In genomic region chr2:6314218-6314855, GRCh38 we compare ENCODE assay signal across 16 cellular contexts.
A peak's percentile ranks its signal among the peaks of the same experiment; 100 is the strongest.
DNase-seq lines count a peak whose midpoint lies in the region; ATAC-seq, FAIRE-seq and TF ChIP-seq lines count a peak whose summit lies in the region.
"Had no signal": no experiment of that assay in that cellular context is flagged by ENCODE, and none has a peak within 500 bp of the region (broad histone marks: within the 10 kb centered on the region; RNA-seq: fewer than 3 reads in every experiment).

No MANE protein-coding gene starts in this region.

- H3K9me3 Mint-ChIP-seq in astrocyte (ENCODE audit: unreplicated experiment), result no peaks in the 10 kb centered on the region
- peaks cover 2 to 10% (median 5%) of the 10 kb centered on the region in 5 donors for H3K9me3 Mint-ChIP-seq in CD8-positive, alpha-beta memory T cell
- H3K9me3 Mint-ChIP-seq in stimulated activated effector memory CD8-positive, alpha-beta T cell treated with anti-CD3 and anti-CD28 coated beads, Interleukin-12 subunit alpha, Interleukin-12 subunit beta, amount 100 ng/mL, for 72 hours, result peaks cover 2% of the 10 kb centered on the region

- POLR2A ChIA-PET in CD8-positive, alpha-beta memory T cell (lab: Charles Lee), result no interaction called here

- FAIRE-seq in astrocyte (lab: Jason Lieb, UNC), result no peak
- FAIRE-seq: H1 had no signal

- H3K4me2 ChIP-seq in BLaER1 (peak overlapping the region; percentile 70), Karpas-422 (ENCODE audit: low read depth, low read length, poor library complexity, severe bottlenecking) (no peak overlapping the region), astrocyte (ENCODE audit: low read length) (no peak overlapping the region)

- H2AFZ ChIP-seq in Karpas-422 (ENCODE audit: low read length) (peak overlapping the region; percentile 15; the same call in 1 of the 2 replicates), astrocyte (ENCODE audit: low read depth, low read length) (no peak overlapping the region)

- H4K20me1 ChIP-seq in BLaER1, result no peaks in the 10 kb centered on the region
- no peaks in the 10 kb centered on the region for H4K20me1 ChIP-seq in Karpas-422 (ENCODE audit: insufficient read depth, low read depth, low read length)
- H4K20me1 ChIP-seq in astrocyte (ENCODE audit: insufficient read depth, low read length), result no peaks in the 10 kb centered on the region

- H3K79me2 ChIP-seq in Karpas-422 (ENCODE audit: low read length) (no peaks in the 10 kb centered on the region), astrocyte (ENCODE audit: insufficient read depth, low read length) (no peaks in the 10 kb centered on the region)

- H3K9ac ChIP-seq in BLaER1, result no peak overlapping the region
- no peak overlapping the region for H3K9ac ChIP-seq in Karpas-422 (ENCODE audit: low read length)
- no peak overlapping the region for H3K9ac ChIP-seq in astrocyte (ENCODE audit: low read length)

- H3K27ac ChIP-seq in BLaER1, result no peak overlapping the region
- H3K27ac ChIP-seq in Karpas-422 (ENCODE audit: low read length), result no peak overlapping the region
- H3K27ac ChIP-seq in astrocyte (ENCODE audit: low read depth, low read length), result no peak overlapping the region
- no peak overlapping the region for H3K27ac ChIP-seq in CD8-positive, alpha-beta memory T cell (ENCODE audit: low read depth, low read length)
- H3K27ac ChIP-seq: C4-2B had no signal

- DNase-seq in Karpas-422 (no peak), astrocyte (ENCODE audit: low read depth) (peak; percentile 22), foreskin melanocyte (no peak)
- DNase-seq in CD8-positive, alpha-beta memory T cell, result no peak
- DNase-seq in stimulated activated effector memory CD8-positive, alpha-beta T cell treated with anti-CD3 and anti-CD28 coated beads, Interleukin-12 subunit alpha, Interleukin-12 subunit beta, amount 100 ng/mL, for 72 hours (ENCODE audit: low spot score in 2 of 2), result no peak
- DNase-seq: 8988T; CD4-positive, alpha-beta T cell; DMS153; DMS79; GF-D8; H9 had no signal

- H3K9me3 ChIP-seq in BLaER1 (peaks cover 8% of the 10 kb centered on the region; the same call in 1 of the 2 replicates), Karpas-422 (ENCODE audit: low read length) (no peaks in the 10 kb centered on the region), astrocyte (ENCODE audit: insufficient read depth, low read depth, low read length) (no peaks in the 10 kb centered on the region)
- no peaks in the 10 kb centered on the region for H3K9me3 ChIP-seq in CD8-positive, alpha-beta memory T cell (ENCODE audit: low read length)

- H3K4me1 ChIP-seq in BLaER1, result peaks cover 55% of the 10 kb centered on the region
- H3K4me1 ChIP-seq in Karpas-422 (ENCODE audit: low read length), result peaks cover 62% of the 10 kb centered on the region
- no peaks in the 10 kb centered on the region for H3K4me1 ChIP-seq in astrocyte (ENCODE audit: insufficient read depth, low read length)
- no peaks in the 10 kb centered on the region for H3K4me1 ChIP-seq in CD8-positive, alpha-beta memory T cell (ENCODE audit: insufficient read depth, low read length)

- no peak for ATAC-seq in stimulated activated effector memory CD8-positive, alpha-beta T cell treated with anti-CD3 and anti-CD28 coated beads, Interleukin-12 subunit alpha, Interleukin-12 subunit beta, amount 100 ng/mL, for 72 hours
- no peak for ATAC-seq in GM18519 (IDR thresholded peaks at IDR 0.05; ENCODE audit: low FRiP score, unreplicated experiment)

- H3K4me3 ChIP-seq in BLaER1 (no peak overlapping the region), Karpas-422 (ENCODE audit: low read length) (no peak overlapping the region), astrocyte (ENCODE audit: insufficient read depth, low read depth, low read length) (no peak overlapping the region)
- no peak overlapping the region for H3K4me3 ChIP-seq in CD8-positive, alpha-beta memory T cell (ENCODE audit: low read length)

- H3K36me3 ChIP-seq in BLaER1 (no peaks in the 10 kb centered on the region), Karpas-422 (ENCODE audit: insufficient read depth, low read length) (no peaks in the 10 kb centered on the region), astrocyte (ENCODE audit: insufficient read depth, low read length) (no peaks in the 10 kb centered on the region)
- H3K36me3 ChIP-seq in CD8-positive, alpha-beta memory T cell (ENCODE audit: insufficient read depth, low read length), result no peaks in the 10 kb centered on the region

- H3K4me1 Mint-ChIP-seq in astrocyte (ENCODE audit: low read depth, unreplicated experiment), result peaks cover 5% of the 10 kb centered on the region
- no peaks in the 10 kb centered on the region for H3K4me1 Mint-ChIP-seq in CD8-positive, alpha-beta memory T cell
- H3K4me1 Mint-ChIP-seq in stimulated activated effector memory CD8-positive, alpha-beta T cell treated with anti-CD3 and anti-CD28 coated beads, Interleukin-12 subunit alpha, Interleukin-12 subunit beta, amount 100 ng/mL, for 72 hours, result no peaks in the 10 kb centered on the region

- H3K9me2 ChIP-seq in Karpas-422 (replicated peaks; ENCODE audit: insufficient read depth, low read length), result no peaks in the 10 kb centered on the region

- H3K27ac Mint-ChIP-seq in astrocyte (ENCODE audit: unreplicated experiment), result peak overlapping the region; percentile 73
- no peak overlapping the region for H3K27ac Mint-ChIP-seq in CD8-positive, alpha-beta memory T cell
- H3K27ac Mint-ChIP-seq in stimulated activated effector memory CD8-positive, alpha-beta T cell treated with anti-CD3 and anti-CD28 coated beads, Interleukin-12 subunit alpha, Interleukin-12 subunit beta, amount 100 ng/mL, for 72 hours, result no peak overlapping the region
- H3K27ac Mint-ChIP-seq: B cell; CD4-positive, alpha-beta T cell had no signal

- H3K27me3 ChIP-seq in BLaER1 (no peaks in the 10 kb centered on the region), Karpas-422 (ENCODE audit: low read length) (no peaks in the 10 kb centered on the region), astrocyte (ENCODE audit: insufficient read depth, low read length) (no peaks in the 10 kb centered on the region)
- no peaks in the 10 kb centered on the region for H3K27me3 ChIP-seq in CD8-positive, alpha-beta memory T cell (ENCODE audit: insufficient read depth, low read length, poor library complexity, severe bottlenecking)

- H3K36me3 Mint-ChIP-seq in astrocyte (ENCODE audit: low read depth, unreplicated experiment), result no peaks in the 10 kb centered on the region
- no peaks in the 10 kb centered on the region for H3K36me3 Mint-ChIP-seq in CD8-positive, alpha-beta memory T cell
- H3K36me3 Mint-ChIP-seq in stimulated activated effector memory CD8-positive, alpha-beta T cell treated with anti-CD3 and anti-CD28 coated beads, Interleukin-12 subunit alpha, Interleukin-12 subunit beta, amount 100 ng/mL, for 72 hours, result no peaks in the 10 kb centered on the region

- no peak overlapping the region for H3K4me3 Mint-ChIP-seq in astrocyte (ENCODE audit: unreplicated experiment)
- no peak overlapping the region for H3K4me3 Mint-ChIP-seq in CD8-positive, alpha-beta memory T cell
- no peak overlapping the region for H3K4me3 Mint-ChIP-seq in stimulated activated effector memory CD8-positive, alpha-beta T cell treated with anti-CD3 and anti-CD28 coated beads, Interleukin-12 subunit alpha, Interleukin-12 subunit beta, amount 100 ng/mL, for 72 hours
- H3K4me3 Mint-ChIP-seq: B cell; CD4-positive, alpha-beta T cell; H9 had no signal

- no peak for TF ChIP-seq CTCF in astrocyte (IDR thresholded peaks at IDR 0.05; ENCODE audit: insufficient read depth, low read depth, low read length)

- CTCF ChIA-PET in CD8-positive, alpha-beta memory T cell (lab: Charles Lee), result no interaction called here

- H3K27me3 Mint-ChIP-seq in astrocyte (ENCODE audit: low read depth, unreplicated experiment), result no peaks in the 10 kb centered on the region
- peaks cover 0 to 5% of the 10 kb centered on the region in 2 donors for H3K27me3 Mint-ChIP-seq in CD8-positive, alpha-beta memory T cell
- H3K27me3 Mint-ChIP-seq: B cell; CD4-positive, alpha-beta T cell had no signal
